ENCODE assay signal across 1 cellular context in genomic region chr9:734831-735511, GRCh38.
TF ChIP-seq lines count a peak whose summit lies in the region.

No MANE protein-coding gene starts in this region.

TF ChIP-seq in HepG2, 621 proteins besides CTCF, POLR2A, EP300 and RAD21 (continued from another document and continues in another):
- TF ChIP-seq ZFP62 (CRISPR knock-in tag; IDR thresholded peaks at IDR 0.05) (no peak), TFAP4 (IDR thresholded peaks at IDR 0.05; ENCODE audit: borderline replicate concordance, low read depth) (no peak), ZNF33B (CRISPR knock-in tag; IDR thresholded peaks at IDR 0.05) (no peak), TBL1XR1 (IDR thresholded peaks at IDR 0.05; ENCODE audit: borderline replicate concordance, low read length, partially characterized antibody) (peak; percentile 96), TOE1 (CRISPR knock-in tag; IDR thresholded peaks at IDR 0.05) (no peak), ZSCAN20 (CRISPR knock-in tag; IDR thresholded peaks at IDR 0.05; ENCODE audit: borderline replicate concordance) (no peak), SP140L (CRISPR knock-in tag; IDR thresholded peaks at IDR 0.05; ENCODE audit: borderline replicate concordance) (no peak), THAP11 (CRISPR knock-in tag; IDR thresholded peaks at IDR 0.05) (0 out of 2 replicates have a peak, but pooled peaks have one; percentile 22), XBP1 (CRISPR knock-in tag; IDR thresholded peaks at IDR 0.05) (no peak), SRSF1 (optimal IDR thresholded peaks at IDR 0.05; ENCODE audit: low read depth, low read length) (no peak), AGO2 (optimal IDR thresholded peaks at IDR 0.05; ENCODE audit: low read depth, low read length) (no peak), MLLT10 (CRISPR knock-in tag; IDR thresholded peaks at IDR 0.05) (no peak), ZNF737 (CRISPR knock-in tag; IDR thresholded peaks at IDR 0.05; ENCODE audit: borderline replicate concordance) (no peak), ZNF446 (CRISPR knock-in tag; IDR thresholded peaks at IDR 0.05) (no peak), ATF7 (IDR thresholded peaks at IDR 0.05) (no peak), ATF7 (CRISPR knock-in tag; IDR thresholded peaks at IDR 0.05) (no peak), GMEB1 (CRISPR knock-in tag; IDR thresholded peaks at IDR 0.05; ENCODE audit: borderline replicate concordance) (no peak), NCOA2 (CRISPR knock-in tag; IDR thresholded peaks at IDR 0.05) (peak; percentile 62; the same call in 1 of the 2 replicates), TCF12 (IDR thresholded peaks at IDR 0.05) (no peak), TCF12 (CRISPR knock-in tag; IDR thresholded peaks at IDR 0.05) (no peak), SRF (IDR thresholded peaks at IDR 0.05; ENCODE audit: low read depth, low read length) (no peak), RCOR2 (CRISPR knock-in tag; IDR thresholded peaks at IDR 0.05) (no peak), CREB1 (IDR thresholded peaks at IDR 0.05) (no peak), CREB1 (CRISPR knock-in tag; IDR thresholded peaks at IDR 0.05) (no peak), SNAPC4 (CRISPR knock-in tag; IDR thresholded peaks at IDR 0.05) (no peak), THRA (CRISPR knock-in tag; IDR thresholded peaks at IDR 0.05; ENCODE audit: borderline replicate concordance) (peak; percentile 80; the same call in 1 of the 2 replicates), YEATS2 (CRISPR knock-in tag; IDR thresholded peaks at IDR 0.05; ENCODE audit: borderline replicate concordance) (no peak), CSRNP2 (CRISPR knock-in tag; conservative IDR thresholded peaks at IDR 0.05; ENCODE audit: low read depth) (no peak), ZNF577 (CRISPR knock-in tag; IDR thresholded peaks at IDR 0.05; ENCODE audit: borderline replicate concordance, low read depth) (no peak), SOX5 (CRISPR knock-in tag; IDR thresholded peaks at IDR 0.05; ENCODE audit: borderline replicate concordance) (peak; percentile 63; the same call in 1 of the 2 replicates), PAF1 (CRISPR knock-in tag; IDR thresholded peaks at IDR 0.05) (no peak), NFE2L2 (IDR thresholded peaks at IDR 0.05; ENCODE audit: low read length) (no peak), EZH2 (conservative IDR thresholded peaks at IDR 0.05; ENCODE audit: low read depth, low read length) (no peak), SP4 (CRISPR knock-in tag; IDR thresholded peaks at IDR 0.05) (no peak), PAX8 (CRISPR knock-in tag; IDR thresholded peaks at IDR 0.05; ENCODE audit: borderline replicate concordance) (no peak), CAMTA2 (CRISPR knock-in tag; IDR thresholded peaks at IDR 0.05; ENCODE audit: borderline replicate concordance) (no peak), CENPT (CRISPR knock-in tag; IDR thresholded peaks at IDR 0.05; ENCODE audit: low read depth) (no peak), FOXO1 (CRISPR knock-in tag; IDR thresholded peaks at IDR 0.05) (peak; percentile 79; the same call in 1 of the 2 replicates), POLR2AphosphoS2 (IDR thresholded peaks at IDR 0.05; ENCODE audit: low read depth, low read length) (no peak), ZKSCAN5 (CRISPR knock-in tag; IDR thresholded peaks at IDR 0.05) (no peak), CENPX (CRISPR knock-in tag; IDR thresholded peaks at IDR 0.05) (no peak), ZNF605 (CRISPR knock-in tag; IDR thresholded peaks at IDR 0.05) (0 out of 2 replicates have a peak, but pooled peaks have one; percentile 52), ZNF382 (CRISPR knock-in tag; IDR thresholded peaks at IDR 0.05; ENCODE audit: borderline replicate concordance) (no peak), FOXK2 (IDR thresholded peaks at IDR 0.05) (no peak)
- TF ChIP-seq, protein P1, sequence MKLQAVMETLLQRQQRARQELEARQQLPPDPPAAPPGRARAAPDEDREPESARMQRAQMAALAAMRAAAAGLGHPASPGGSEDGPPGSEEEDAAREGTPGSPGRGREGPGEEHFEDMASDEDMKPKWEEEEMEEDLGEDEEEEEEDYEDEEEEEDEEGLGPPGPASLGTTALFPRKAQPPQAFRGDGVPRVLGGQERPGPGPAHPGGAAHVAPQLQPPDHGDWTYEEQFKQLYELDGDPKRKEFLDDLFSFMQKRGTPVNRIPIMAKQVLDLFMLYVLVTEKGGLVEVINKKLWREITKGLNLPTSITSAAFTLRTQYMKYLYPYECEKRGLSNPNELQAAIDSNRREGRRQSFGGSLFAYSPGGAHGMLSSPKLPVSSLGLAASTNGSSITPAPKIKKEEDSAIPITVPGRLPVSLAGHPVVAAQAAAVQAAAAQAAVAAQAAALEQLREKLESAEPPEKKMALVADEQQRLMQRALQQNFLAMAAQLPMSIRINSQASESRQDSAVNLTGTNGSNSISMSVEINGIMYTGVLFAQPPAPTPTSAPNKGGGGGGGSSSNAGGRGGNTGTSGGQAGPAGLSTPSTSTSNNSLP (IDR thresholded peaks at IDR 0.05; ENCODE audit: low read depth, low read length): no peak
- TF ChIP-seq, protein P2, sequence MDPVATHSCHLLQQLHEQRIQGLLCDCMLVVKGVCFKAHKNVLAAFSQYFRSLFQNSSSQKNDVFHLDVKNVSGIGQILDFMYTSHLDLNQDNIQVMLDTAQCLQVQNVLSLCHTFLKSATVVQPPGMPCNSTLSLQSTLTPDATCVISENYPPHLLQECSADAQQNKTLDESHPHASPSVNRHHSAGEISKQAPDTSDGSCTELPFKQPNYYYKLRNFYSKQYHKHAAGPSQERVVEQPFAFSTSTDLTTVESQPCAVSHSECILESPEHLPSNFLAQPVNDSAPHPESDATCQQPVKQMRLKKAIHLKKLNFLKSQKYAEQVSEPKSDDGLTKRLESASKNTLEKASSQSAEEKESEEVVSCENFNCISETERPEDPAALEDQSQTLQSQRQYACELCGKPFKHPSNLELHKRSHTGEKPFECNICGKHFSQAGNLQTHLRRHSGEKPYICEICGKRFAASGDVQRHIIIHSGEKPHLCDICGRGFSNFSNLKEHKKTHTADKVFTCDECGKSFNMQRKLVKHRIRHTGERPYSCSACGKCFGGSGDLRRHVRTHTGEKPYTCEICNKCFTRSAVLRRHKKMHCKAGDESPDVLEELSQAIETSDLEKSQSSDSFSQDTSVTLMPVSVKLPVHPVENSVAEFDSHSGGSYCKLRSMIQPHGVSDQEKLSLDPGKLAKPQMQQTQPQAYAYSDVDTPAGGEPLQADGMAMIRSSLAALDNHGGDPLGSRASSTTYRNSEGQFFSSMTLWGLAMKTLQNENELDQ (CRISPR knock-in tag; IDR thresholded peaks at IDR 0.05; ENCODE audit: borderline replicate concordance): no peak
- TF ChIP-seq, protein P3, sequence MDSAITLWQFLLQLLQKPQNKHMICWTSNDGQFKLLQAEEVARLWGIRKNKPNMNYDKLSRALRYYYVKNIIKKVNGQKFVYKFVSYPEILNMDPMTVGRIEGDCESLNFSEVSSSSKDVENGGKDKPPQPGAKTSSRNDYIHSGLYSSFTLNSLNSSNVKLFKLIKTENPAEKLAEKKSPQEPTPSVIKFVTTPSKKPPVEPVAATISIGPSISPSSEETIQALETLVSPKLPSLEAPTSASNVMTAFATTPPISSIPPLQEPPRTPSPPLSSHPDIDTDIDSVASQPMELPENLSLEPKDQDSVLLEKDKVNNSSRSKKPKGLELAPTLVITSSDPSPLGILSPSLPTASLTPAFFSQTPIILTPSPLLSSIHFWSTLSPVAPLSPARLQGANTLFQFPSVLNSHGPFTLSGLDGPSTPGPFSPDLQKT (CRISPR knock-in tag; IDR thresholded peaks at IDR 0.05; ENCODE audit: borderline replicate concordance): no peak
- TF ChIP-seq, protein P4, sequence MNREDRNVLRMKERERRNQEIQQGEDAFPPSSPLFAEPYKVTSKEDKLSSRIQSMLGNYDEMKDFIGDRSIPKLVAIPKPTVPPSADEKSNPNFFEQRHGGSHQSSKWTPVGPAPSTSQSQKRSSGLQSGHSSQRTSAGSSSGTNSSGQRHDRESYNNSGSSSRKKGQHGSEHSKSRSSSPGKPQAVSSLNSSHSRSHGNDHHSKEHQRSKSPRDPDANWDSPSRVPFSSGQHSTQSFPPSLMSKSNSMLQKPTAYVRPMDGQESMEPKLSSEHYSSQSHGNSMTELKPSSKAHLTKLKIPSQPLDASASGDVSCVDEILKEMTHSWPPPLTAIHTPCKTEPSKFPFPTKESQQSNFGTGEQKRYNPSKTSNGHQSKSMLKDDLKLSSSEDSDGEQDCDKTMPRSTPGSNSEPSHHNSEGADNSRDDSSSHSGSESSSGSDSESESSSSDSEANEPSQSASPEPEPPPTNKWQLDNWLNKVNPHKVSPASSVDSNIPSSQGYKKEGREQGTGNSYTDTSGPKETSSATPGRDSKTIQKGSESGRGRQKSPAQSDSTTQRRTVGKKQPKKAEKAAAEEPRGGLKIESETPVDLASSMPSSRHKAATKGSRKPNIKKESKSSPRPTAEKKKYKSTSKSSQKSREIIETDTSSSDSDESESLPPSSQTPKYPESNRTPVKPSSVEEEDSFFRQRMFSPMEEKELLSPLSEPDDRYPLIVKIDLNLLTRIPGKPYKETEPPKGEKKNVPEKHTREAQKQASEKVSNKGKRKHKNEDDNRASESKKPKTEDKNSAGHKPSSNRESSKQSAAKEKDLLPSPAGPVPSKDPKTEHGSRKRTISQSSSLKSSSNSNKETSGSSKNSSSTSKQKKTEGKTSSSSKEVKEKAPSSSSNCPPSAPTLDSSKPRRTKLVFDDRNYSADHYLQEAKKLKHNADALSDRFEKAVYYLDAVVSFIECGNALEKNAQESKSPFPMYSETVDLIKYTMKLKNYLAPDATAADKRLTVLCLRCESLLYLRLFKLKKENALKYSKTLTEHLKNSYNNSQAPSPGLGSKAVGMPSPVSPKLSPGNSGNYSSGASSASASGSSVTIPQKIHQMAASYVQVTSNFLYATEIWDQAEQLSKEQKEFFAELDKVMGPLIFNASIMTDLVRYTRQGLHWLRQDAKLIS (CRISPR knock-in tag; IDR thresholded peaks at IDR 0.05): no peak
